Comparison of ENCODE assay signal across 12 cellular contexts in the genomic region with DNA sequence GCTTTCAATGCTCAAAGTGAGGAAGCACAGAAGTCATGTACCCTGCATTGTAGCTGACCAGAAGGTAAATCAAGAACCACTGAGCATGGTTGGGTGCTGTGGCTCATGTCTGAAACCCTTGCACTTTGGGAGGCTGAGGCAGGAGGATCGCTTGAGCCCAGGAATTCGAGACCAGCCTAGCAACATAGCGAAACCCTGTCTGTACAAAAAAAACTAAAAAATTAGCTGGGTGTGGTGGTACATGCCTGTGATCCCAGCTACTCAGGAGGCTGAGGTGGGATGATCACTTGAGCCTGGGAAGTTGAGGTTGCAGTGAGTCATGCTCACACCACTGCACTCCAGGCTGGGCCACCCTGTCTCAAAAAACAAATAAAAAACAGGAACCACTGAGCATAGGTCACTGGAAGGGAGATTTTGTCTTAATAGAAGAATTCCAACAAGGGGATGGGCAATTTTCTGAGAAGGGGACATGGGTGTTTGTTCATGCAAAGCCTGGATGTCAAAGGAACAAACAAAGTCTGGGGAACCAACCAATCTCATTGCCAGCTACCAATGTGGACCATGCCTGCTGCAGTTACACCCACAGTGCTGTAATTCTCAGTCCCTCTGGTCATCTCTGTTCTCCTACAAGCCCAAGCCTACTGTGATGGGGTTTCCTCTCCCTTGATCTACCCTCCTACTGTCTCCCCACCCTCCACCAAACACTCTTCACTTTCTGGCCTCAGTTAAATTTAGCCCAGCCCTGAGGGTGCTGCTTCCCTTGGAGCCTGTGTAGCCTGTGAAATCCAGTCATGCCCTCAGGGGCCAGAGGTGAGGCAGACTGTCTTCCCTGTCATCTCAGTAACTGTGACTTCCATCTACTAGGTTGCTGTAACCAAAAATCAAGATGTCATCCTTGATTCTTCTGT. TPM values are rescaled to one million over a fixed set of nuclear protein-coding genes. Genes with fewer than 3 reads are reported as not detected.
DNase-seq lines count a peak whose midpoint lies in the region; ATAC-seq, FAIRE-seq and TF ChIP-seq lines count a peak whose summit lies in the region.
"Had no signal": no experiment of that assay in that cellular context is flagged by ENCODE, and none has a peak within 500 bp of the region (broad histone marks: within the 10 kb centered on the region; RNA-seq: fewer than 3 reads in every experiment).

No MANE protein-coding gene starts in this region.

- H3K9me3 ChIP-seq in Panc1 (ENCODE audit: control insufficient read depth, insufficient read depth, low read depth, low read length) (no peaks in the 10 kb centered on the region), esophagus squamous epithelium (no peaks in the 10 kb centered on the region), small intestine (ENCODE audit: control insufficient read depth, low read depth) (no peaks in the 10 kb centered on the region)
- H3K9me3 ChIP-seq: uterus had no signal

- in situ Hi-C loops in Panc1 (cut with HindIII; ENCODE audit: low pct_unique_long_range_greater_than_20kb, low sequenced_read_pairs): no loop called here

- no peak overlapping the region for H3K27ac Mint-ChIP-seq in activated naive CD4-positive, alpha-beta T cell treated with anti-CD3 and anti-CD28 coated beads, Interleukin-2, amount 10 ng/mL, durations not matched to agents 7 days and 5 days
- H3K27ac Mint-ChIP-seq: activated naive CD8-positive, alpha-beta T cell had no signal

- H3K4me1 Mint-ChIP-seq in activated naive CD4-positive, alpha-beta T cell treated with anti-CD3 and anti-CD28 coated beads, Interleukin-2, amount 10 ng/mL, durations not matched to agents 7 days and 5 days: no peaks in the 10 kb centered on the region

- CTCF ChIA-PET in Panc1 (lab: Charles Lee): no interaction called here
- CTCF ChIA-PET in activated naive CD4-positive, alpha-beta T cell treated with anti-CD3 and anti-CD28 coated beads, Interleukin-2, amount 10 ng/mL, durations not matched to agents 7 days and 5 days (lab: Charles Lee): no interaction called here

- no peaks in the 10 kb centered on the region for H3K36me3 Mint-ChIP-seq in activated naive CD4-positive, alpha-beta T cell treated with anti-CD3 and anti-CD28 coated beads, Interleukin-2, amount 10 ng/mL, durations not matched to agents 7 days and 5 days
- H3K36me3 Mint-ChIP-seq: activated naive CD8-positive, alpha-beta T cell had no signal

- no TSS peak for BruUV-seq in Panc1 (replicated peaks; lab: Mats Ljungman, UMichigan)

- ATAC-seq in Panc1 (peak; percentile 15; the same call in 1 of the 2 replicates), HG03108 (IDR thresholded peaks at IDR 0.05; ENCODE audit: unreplicated experiment) (no peak)

- intact Hi-C loops in Panc1 (cut with micrococcal nuclease; ENCODE audit: unreplicated experiment): no loop called here
- intact Hi-C loops in esophagus squamous epithelium (cut with DNase I): no loop called here

- DNase-seq in HCEC 1CT (peak; percentile 49), Panc1 (ENCODE audit: low read depth, low spot score) (no peak), esophagus squamous epithelium (lab: John Stamatoyannopoulos, UW) (no peak), small intestine (peak; percentile 26), NCI-H69 (lab: John Stamatoyannopoulos, UW) (no peak)
- DNase-seq in activated naive CD4-positive, alpha-beta T cell treated with anti-CD3 and anti-CD28 coated beads, Interleukin-2, amount 10 ng/mL, durations not matched to agents 7 days and 5 days: no peak
- DNase-seq in effector CD4-positive, alpha-beta T cell: no peak
- DNase-seq: activated CD4-positive, alpha-beta T cell treated with anti-CD3 and anti-CD28 coated beads, Interleukin-2, amount 50 U/mL, for 1 hour; NCI-H1694 treated with DMSO at 0.1 percent for 48 hours; uterus had no signal

- H3K9me3 Mint-ChIP-seq in activated naive CD4-positive, alpha-beta T cell treated with anti-CD3 and anti-CD28 coated beads, Interleukin-2, amount 10 ng/mL, durations not matched to agents 7 days and 5 days: no peaks in the 10 kb centered on the region

- WGBS in esophagus squamous epithelium, 2 donors: 76 to 86% methylated on average over 3 of the region's 3 CpGs
- WGBS in small intestine, 3 donors: 89 to 93% (median 93%) methylated on average over 3 of the region's 3 CpGs

- no peaks in the 10 kb centered on the region for H3K27me3 ChIP-seq in Panc1 (ENCODE audit: control insufficient read depth, insufficient read depth, low read length)
- no peaks in the 10 kb centered on the region for H3K27me3 ChIP-seq in esophagus squamous epithelium
- H3K27me3 ChIP-seq in small intestine (ENCODE audit: control insufficient read depth in 2 of 2, insufficient read depth in 2 of 2, low read length in 2 of 2): peaks cover 0 to 2% of the 10 kb centered on the region in 2 donors
- H3K27me3 ChIP-seq: uterus had no signal

- POLR2A ChIA-PET in Panc1 (lab: Charles Lee): no interaction called here

- H3K36me3 ChIP-seq in Panc1 (ENCODE audit: control insufficient read depth, insufficient read depth, low read length) (no peaks in the 10 kb centered on the region), esophagus squamous epithelium (no peaks in the 10 kb centered on the region), small intestine (ENCODE audit: control insufficient read depth in 2 of 2, insufficient read depth in 2 of 2, low read length in 2 of 2) (no peaks in the 10 kb centered on the region)
- H3K36me3 ChIP-seq: uterus had no signal

- H3K27ac ChIP-seq in Panc1 (ENCODE audit: low read length): peak overlapping the region; percentile 6; the same call in 1 of the 2 replicates
- peak overlapping the region; percentile 79 to 93 (median 87) for H3K27ac ChIP-seq in esophagus squamous epithelium
- H3K27ac ChIP-seq in small intestine (ENCODE audit: low read depth in 1 of 2, low read length in 1 of 2): peak overlapping the region in 1 of 2 donors; percentile 13
- H3K27ac ChIP-seq: uterus had no signal

- TF ChIP-seq POLR2A in esophagus squamous epithelium (IDR thresholded peaks at IDR 0.05): no peak

- H3K4me3 ChIP-seq in Panc1 (ENCODE audit: low read depth in 2 of 2, low read length in 2 of 2) (no peak overlapping the region), esophagus squamous epithelium (no peak overlapping the region), small intestine (ENCODE audit: low read depth in 1 of 2, low read length in 2 of 2) (no peak overlapping the region)
- H3K4me3 ChIP-seq: uterus had no signal

- no peak for FAIRE-seq in small intestine (lab: Jason Lieb, UNC)

- H3K4me3 Mint-ChIP-seq in activated naive CD4-positive, alpha-beta T cell treated with anti-CD3 and anti-CD28 coated beads, Interleukin-2, amount 10 ng/mL, durations not matched to agents 7 days and 5 days: no peak overlapping the region
- H3K4me3 Mint-ChIP-seq: activated naive CD8-positive, alpha-beta T cell had no signal

- H3K27me3 Mint-ChIP-seq in activated naive CD4-positive, alpha-beta T cell treated with anti-CD3 and anti-CD28 coated beads, Interleukin-2, amount 10 ng/mL, durations not matched to agents 7 days and 5 days: peaks cover 11% of the 10 kb centered on the region

- TF ChIP-seq CTCF in Panc1 (IDR thresholded peaks at IDR 0.05) (no peak), esophagus squamous epithelium (IDR thresholded peaks at IDR 0.05) (no peak)

- H3K4me1 ChIP-seq in Panc1 (ENCODE audit: control insufficient read depth, insufficient read depth, low read length) (peaks cover 9% of the 10 kb centered on the region; the same call in 1 of the 2 replicates), esophagus squamous epithelium (peaks cover 5 to 30% (median 8%) of the 10 kb centered on the region in 3 donors), small intestine (ENCODE audit: control insufficient read depth in 2 of 2, insufficient read depth in 1 of 2, low read depth in 1 of 2, low read length in 1 of 2) (peaks cover 0 to 2% of the 10 kb centered on the region in 2 donors)
- H3K4me1 ChIP-seq: uterus had no signal

RNA-seq across cellular contexts. Expression of gene ELF3, which starts 47.9 kb away (rescaled TPM):
- 126 TPM for total RNA-seq in Panc1 (2021; ENCODE audit: unreplicated experiment)
- 85.4 TPM for polyA plus RNA-seq in Panc1 (2012; ENCODE audit: insufficient read length)
- 100 to 1,000 TPM; 146 to 432 (median 253) TPM for total RNA-seq in esophagus squamous epithelium
- 100 to 1,000 TPM; 261 to 487 (median 395) TPM for polyA plus RNA-seq in small intestine

Comparison
In these comparisons a context has a peak if more than half of its experiments do, and no peak if none do; other contexts are left out.
1. DNase-seq: peak in HCEC 1CT (single experiment) and small intestine (single experiment); none in Panc1 (single experiment), esophagus squamous epithelium (single experiment), activated naive CD4-positive, alpha-beta T cell treated with anti-CD3 and anti-CD28 coated beads, Interleukin-2, amount 10 ng/mL, durations not matched to agents 7 days and 5 days (single experiment), NCI-H69 (single experiment) and effector CD4-positive, alpha-beta T cell (single experiment).